26 cellular contexts compared by ENCODE assay signal in the genomic region with DNA sequence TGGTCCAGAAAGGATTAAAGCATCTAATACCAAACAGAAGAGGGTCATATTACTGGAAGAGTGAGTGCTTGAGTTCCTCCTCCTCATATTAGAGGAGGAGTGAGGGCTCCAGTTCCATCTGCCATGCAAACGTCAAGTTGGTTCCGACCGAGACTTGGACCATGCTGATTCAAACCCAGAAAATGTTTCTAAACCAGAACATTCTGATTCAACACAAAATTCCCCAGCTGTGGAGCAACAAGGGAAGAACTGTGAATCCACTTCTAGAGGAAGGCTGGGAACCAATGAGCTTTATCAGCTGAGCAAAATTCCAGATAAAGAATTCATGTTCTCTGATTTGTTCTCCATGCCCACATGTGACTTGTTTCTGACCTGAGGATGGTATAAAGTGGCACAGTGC.
DNase-seq lines count a peak whose midpoint lies in the region; ATAC-seq, FAIRE-seq and TF ChIP-seq lines count a peak whose summit lies in the region.
"Had no signal": no experiment of that assay in that cellular context is flagged by ENCODE, and none has a peak within 500 bp of the region (broad histone marks: within the 10 kb centered on the region; RNA-seq: fewer than 3 reads in every experiment).

No MANE protein-coding gene starts in this region.

- no peaks in the 10 kb centered on the region for H3K36me3 Mint-ChIP-seq in HFFc6 (ENCODE audit: low read depth)
- H3K36me3 Mint-ChIP-seq: naive thymus-derived CD4-positive, alpha-beta T cell had no signal

- H3K79me1 ChIP-seq in mesendoderm (ENCODE audit: low read length), result no peaks in the 10 kb centered on the region

- H3K4me2 ChIP-seq in mesendoderm (ENCODE audit: low read length), result no peak overlapping the region
- H3K4me2 ChIP-seq: A549 had no signal

- no peak for FAIRE-seq in urothelium cell line (lab: Jason Lieb, UNC)
- FAIRE-seq: A549, D721Med, GM18507 had no signal

- intact Hi-C loops in right cardiac atrium (cut with DNase I), result no loop called here

- H3K23ac ChIP-seq in mesendoderm (ENCODE audit: low read length), result no peak overlapping the region

- H3K9me3 Mint-ChIP-seq in HFFc6, result no peaks in the 10 kb centered on the region

- no peak overlapping the region for H2BK15ac ChIP-seq in mesendoderm (replicated peaks; ENCODE audit: low read depth)

- H3K9ac ChIP-seq in mesendoderm (ENCODE audit: low read length), result no peak overlapping the region
- H3K9ac ChIP-seq: BLaER1 treated with 17β-estradiol and CSF1 and Interleukin-3, amounts not matched to agents 10 nM and 100 nM had no signal

- H3K27ac Mint-ChIP-seq in HFFc6, result peak overlapping the region; percentile 32; the same call in 1 of the 2 replicates
- H3K27ac Mint-ChIP-seq: naive thymus-derived CD4-positive, alpha-beta T cell had no signal

- H3K18ac ChIP-seq in mesendoderm (ENCODE audit: low read length), result peak overlapping the region; percentile 78

- no peak overlapping the region for H3K4ac ChIP-seq in mesendoderm (ENCODE audit: low read depth, low read length)

- no peak overlapping the region for H2BK120ac ChIP-seq in mesendoderm (ENCODE audit: low read depth, low read length)

- H3K27me3 Mint-ChIP-seq in HFFc6 (ENCODE audit: insufficient read depth), result no peaks in the 10 kb centered on the region; the same call in 1 of the 2 replicates

- H3K4me1 Mint-ChIP-seq in HFFc6 (ENCODE audit: low read depth), result peaks cover 65% of the 10 kb centered on the region

- H3K79me2 ChIP-seq in mesendoderm (ENCODE audit: control insufficient read depth, insufficient read depth, low read length), result no peaks in the 10 kb centered on the region

- no peak for ATAC-seq in right cardiac atrium
- ATAC-seq: A549; left cardiac atrium; naive thymus-derived CD4-positive, alpha-beta T cell; upper lobe of right lung had no signal

- no peaks in the 10 kb centered on the region for H3K36me3 ChIP-seq in mesendoderm (ENCODE audit: control insufficient read depth, insufficient read depth, low read length)
- H3K36me3 ChIP-seq: BLaER1 treated with 17β-estradiol and CSF1 and Interleukin-3, amounts not matched to agents 10 nM and 100 nM; right lobe of liver; upper lobe of right lung had no signal

- WGBS in mesendoderm (ENCODE audit: extremely low coverage, insufficient coverage, low lambda C conversion rate), result no CpG with 5 or more reads among the region's 3 CpGs
- 68% methylated on average over 3 of the region's 3 CpGs for WGBS in right cardiac atrium

- H3K4me3 ChIP-seq in AG10803 (ENCODE audit: low read length), result no peak overlapping the region
- no peak overlapping the region for H3K4me3 ChIP-seq in choroid plexus epithelial cell (ENCODE audit: low read depth, low read length)
- no peak overlapping the region for H3K4me3 ChIP-seq in mesendoderm (ENCODE audit: low read length)
- H3K4me3 ChIP-seq in right cardiac atrium (ENCODE audit: low read length), result no peak overlapping the region
- H3K4me3 ChIP-seq: A549; BLaER1 treated with 17β-estradiol and CSF1 and Interleukin-3, amounts not matched to agents 10 nM and 100 nM; right lobe of liver; upper lobe of right lung had no signal

- no peak overlapping the region for H4K8ac ChIP-seq in mesendoderm (ENCODE audit: low read depth, low read length)

- no peak overlapping the region for H4K5ac ChIP-seq in mesendoderm (ENCODE audit: low read length)

- no peak overlapping the region for H3K4me3 Mint-ChIP-seq in HFFc6
- H3K4me3 Mint-ChIP-seq: naive thymus-derived CD4-positive, alpha-beta T cell had no signal

- H3K27me3 ChIP-seq in mesendoderm (ENCODE audit: insufficient read depth, low read length, poor library complexity) (no peaks in the 10 kb centered on the region), right cardiac atrium (ENCODE audit: control insufficient read depth, insufficient read depth) (no peaks in the 10 kb centered on the region)
- H3K27me3 ChIP-seq: BLaER1 treated with 17β-estradiol and CSF1 and Interleukin-3, amounts not matched to agents 10 nM and 100 nM; right lobe of liver; upper lobe of right lung had no signal

- H3K4me1 ChIP-seq in mesendoderm (ENCODE audit: control insufficient read depth, low read depth, low read length) (peaks cover 11% of the 10 kb centered on the region), right cardiac atrium (ENCODE audit: control insufficient read depth, insufficient read depth, low read length) (no peaks in the 10 kb centered on the region)
- H3K4me1 ChIP-seq: A549 had no signal

- H2BK5ac ChIP-seq in mesendoderm (ENCODE audit: low read length), result no peak overlapping the region

- peak overlapping the region; percentile 25 for H2AK5ac ChIP-seq in mesendoderm (ENCODE audit: low read length)

- peak; percentile 31 for DNase-seq in AG10803 (ENCODE audit: low read depth)
- DNase-seq in HFFc6, result no peak
- DNase-seq in choroid plexus epithelial cell (ENCODE audit: low read depth), result peak; percentile 35
- no peak for DNase-seq in mesendoderm
- DNase-seq in UCSD-AML1 (lab: John Stamatoyannopoulos, UW; ENCODE audit: unreplicated experiment), result no peak
- no peak for DNase-seq in activated CD4-positive, alpha-beta T cell treated with anti-CD3 and anti-CD28 coated beads, Interleukin-2, amount 50 U/mL, for 4 hours
- no peak for DNase-seq in urothelium cell line (ENCODE audit: low spot score)
- no peak for DNase-seq in right cardiac atrium
- DNase-seq: activated CD4-positive, CD25-positive, alpha-beta regulatory T cell treated with anti-CD3 and anti-CD28 coated beads, Interleukin-2, amount 50 U/mL, for 72 hours; activated T-cell treated with anti-CD3 and anti-CD28 coated beads, Interleukin-2, amount 50 U/mL, for 1 hour; amygdala; caudate nucleus; effector CD4-positive, alpha-beta T cell; H7; left cardiac atrium; MV-4-11; naive thymus-derived CD4-positive, alpha-beta T cell; NCI-H187; NCI-H774; right lobe of liver; SHP77; upper lobe of right lung had no signal

- H3K56ac ChIP-seq in mesendoderm (ENCODE audit: low read length), result no peak overlapping the region

- TF ChIP-seq CTCF in AG10803 (conservative IDR thresholded peaks at IDR 0.05; ENCODE audit: low read length) (no peak), HFFc6 (IDR thresholded peaks at IDR 0.05) (no peak), choroid plexus epithelial cell (conservative IDR thresholded peaks at IDR 0.05; ENCODE audit: low read depth, low read length) (no peak)

- no peak overlapping the region for H3K27ac ChIP-seq in mesendoderm (ENCODE audit: low read depth, low read length)
- no peak overlapping the region for H3K27ac ChIP-seq in right cardiac atrium (ENCODE audit: low read length)
- H3K27ac ChIP-seq: A549; BLaER1 treated with 17β-estradiol and CSF1 and Interleukin-3, amounts not matched to agents 10 nM and 100 nM; right lobe of liver; upper lobe of right lung had no signal

- H3K9me3 ChIP-seq in right cardiac atrium (ENCODE audit: control insufficient read depth, low read length), result no peaks in the 10 kb centered on the region
- H3K9me3 ChIP-seq: A549; BLaER1 treated with 17β-estradiol and CSF1 and Interleukin-3, amounts not matched to agents 10 nM and 100 nM; right lobe of liver; upper lobe of right lung had no signal

Comparison
In these comparisons a context has a peak if more than half of its experiments do, and no peak if none do; other contexts are left out.
1. DNase-seq: peak in AG10803 (single experiment) and choroid plexus epithelial cell (single experiment); none in HFFc6 (single experiment), mesendoderm (single experiment), UCSD-AML1 (single experiment), activated CD4-positive, alpha-beta T cell treated with anti-CD3 and anti-CD28 coated beads, Interleukin-2, amount 50 U/mL, for 4 hours (0 of 2), urothelium cell line (single experiment) and right cardiac atrium (0 of 3).